ENCODE assay signal across 8 cellular contexts in genomic region chr4:122826596-122827257, GRCh38. TPM values are rescaled to one million over a fixed set of nuclear protein-coding genes. Genes with fewer than 3 reads are reported as not detected.
DNase-seq lines count a peak whose midpoint lies in the region; ATAC-seq and TF ChIP-seq lines count a peak whose summit lies in the region.

TSS of gene FGF2 (plus strand) at chr4:122826831. CDS start at chr4:122827175, 344 bp downstream.

- peak within 1 kb of the TSS; percentile 54 for H3K27ac ChIP-seq in PC-3 (ENCODE audit: low read length)
- peak within 1 kb of the TSS; percentile 68 for H3K27ac ChIP-seq in brain microvascular endothelial cell

- H3K27me3 ChIP-seq in PC-3 (ENCODE audit: low read length), result no peaks in the 10 kb centered on the region
- no peaks in the 10 kb centered on the region for H3K27me3 ChIP-seq in brain microvascular endothelial cell (replicated peaks)
- no peaks in the 10 kb centered on the region for H3K27me3 ChIP-seq in iPS-15b (ENCODE audit: control insufficient read depth, insufficient read depth, low read length)

- H4K20me1 ChIP-seq in PC-3 (ENCODE audit: low read length), result no peaks in the 10 kb centered on the region

- H3K9me2 ChIP-seq in PC-3 (replicated peaks; ENCODE audit: low read length), result no peaks in the 10 kb centered on the region

- H3K9ac ChIP-seq in PC-3 (ENCODE audit: low read length), result peak within 1 kb of the TSS; percentile 80
- peak within 1 kb of the TSS; percentile 95 for H3K9ac ChIP-seq in iPS-15b (ENCODE audit: low read depth, low read length)

- ATAC-seq in HG02840 (IDR thresholded peaks at IDR 0.05; ENCODE audit: low FRiP score, unreplicated experiment) (peak; percentile 11), PC-3 (peak; percentile 45)

- H3K4me1 ChIP-seq in PC-3 (ENCODE audit: insufficient read depth, low read length), result peaks cover 20% of the 10 kb centered on the region
- H3K4me1 ChIP-seq in iPS-15b (ENCODE audit: control insufficient read depth, insufficient read depth, low read length), result peaks cover 28% of the 10 kb centered on the region

- CTCF ChIA-PET in PC-3 (lab: Charles Lee), result no interaction called here

- H3K36me3 ChIP-seq in PC-3 (ENCODE audit: low read depth, low read length) (no peaks in the 10 kb centered on the region), brain microvascular endothelial cell (replicated peaks) (no peaks in the 10 kb centered on the region), iPS-15b (ENCODE audit: control insufficient read depth, insufficient read depth, low read length) (no peaks in the 10 kb centered on the region)

- H2AFZ ChIP-seq in PC-3 (ENCODE audit: low read length), result peak within 1 kb of the TSS; percentile 97

- in situ Hi-C loops in GM13976 (cut with MboI; ENCODE audit: low sequenced_read_pairs, unreplicated experiment) (no loop called here), brain microvascular endothelial cell (cut with HindIII; ENCODE audit: low pct_ligation_motif_present, low sequenced_read_pairs) (no loop called here)

- H3K4me3 ChIP-seq in PC-3 (ENCODE audit: low read length) (peak within 1 kb of the TSS; percentile 86), brain microvascular endothelial cell (ENCODE audit: low read depth, low read length) (peak within 1 kb of the TSS; percentile 84), iPS-15b (ENCODE audit: low read depth, low read length) (peak within 1 kb of the TSS; percentile 65)

- no peaks in the 10 kb centered on the region for H3K9me3 ChIP-seq in PC-3 (ENCODE audit: low read length)
- H3K9me3 ChIP-seq in iPS-15b (ENCODE audit: control insufficient read depth, insufficient read depth, low read length), result no peaks in the 10 kb centered on the region

- POLR2A ChIA-PET in PC-3 (lab: Charles Lee; ENCODE audit: unreplicated experiment), result no interaction called here

- H3K79me2 ChIP-seq in PC-3 (ENCODE audit: low read length), result peaks cover 34% of the 10 kb centered on the region

- no TSS peak for BruUV-seq in PC-3 (replicated peaks; lab: Mats Ljungman, UMichigan)

- no peaks in the 10 kb centered on the region for H3F3A ChIP-seq in PC-3 (ENCODE audit: low read length, unreplicated experiment)

- DNase-seq in A172 (ENCODE audit: low spot score) (peak; percentile 67), GM13976 (ENCODE audit: low spot score) (peak; percentile 66), PC-3 (peak; percentile 21), brain microvascular endothelial cell (peak; percentile 45), retina (peak; percentile 76), H4 (ENCODE audit: low spot score) (no peak)

- TF ChIP-seq CTCF in GM13976 (IDR thresholded peaks at IDR 0.05; ENCODE audit: borderline replicate concordance, control extremely low read depth, extremely low read depth, insufficient read depth, missing control alignments), result no peak
- TF ChIP-seq CTCF in PC-3 (conservative IDR thresholded peaks at IDR 0.05; ENCODE audit: low read depth, low read length), result no peak
- no peak for TF ChIP-seq CTCF in brain microvascular endothelial cell (IDR thresholded peaks at IDR 0.05; ENCODE audit: low read depth, low read length, missing control alignments)

- intact Hi-C loops in PC-3 (cut with micrococcal nuclease), result loop anchor here (5.0 kb wide), 3 partner anchors 46 to 71 kb away; no protein-coding TSS in a partner anchor

- H3K4me2 ChIP-seq in PC-3 (ENCODE audit: low read length), result peak within 1 kb of the TSS; percentile 90

RNA-seq across cellular contexts. Expression of gene FGF2, which starts in this region (rescaled TPM):
- total RNA-seq in A172 (2014; rRNA removed; shearing (Covaris generic)), result 188 and 216 TPM in 2 replicates
- 4.0 and 4.1 TPM in 2 replicates for total RNA-seq in PC-3 (2014; rRNA removed)
- 3.1 and 4.9 TPM in 2 replicates for total RNA-seq in H4 (2014; rRNA removed; shearing (Covaris generic))

Comparison
In these comparisons a context has a peak if more than half of its experiments do, and no peak if none do; other contexts are left out.
1. RNA of gene FGF2 (total RNA-seq): 188 to 216 TPM in A172; 3.1 to 4.9 TPM in H4 and 4.0 to 4.1 TPM in PC-3; every median in the first group is over 10 times any median in the second.
2. Peak in every context shown above with its lines, with median percentiles within 50 percentile points of each other: H3K4me3 ChIP-seq.